Comparison of ENCODE assay signal across 1 cellular context in the genomic region with DNA sequence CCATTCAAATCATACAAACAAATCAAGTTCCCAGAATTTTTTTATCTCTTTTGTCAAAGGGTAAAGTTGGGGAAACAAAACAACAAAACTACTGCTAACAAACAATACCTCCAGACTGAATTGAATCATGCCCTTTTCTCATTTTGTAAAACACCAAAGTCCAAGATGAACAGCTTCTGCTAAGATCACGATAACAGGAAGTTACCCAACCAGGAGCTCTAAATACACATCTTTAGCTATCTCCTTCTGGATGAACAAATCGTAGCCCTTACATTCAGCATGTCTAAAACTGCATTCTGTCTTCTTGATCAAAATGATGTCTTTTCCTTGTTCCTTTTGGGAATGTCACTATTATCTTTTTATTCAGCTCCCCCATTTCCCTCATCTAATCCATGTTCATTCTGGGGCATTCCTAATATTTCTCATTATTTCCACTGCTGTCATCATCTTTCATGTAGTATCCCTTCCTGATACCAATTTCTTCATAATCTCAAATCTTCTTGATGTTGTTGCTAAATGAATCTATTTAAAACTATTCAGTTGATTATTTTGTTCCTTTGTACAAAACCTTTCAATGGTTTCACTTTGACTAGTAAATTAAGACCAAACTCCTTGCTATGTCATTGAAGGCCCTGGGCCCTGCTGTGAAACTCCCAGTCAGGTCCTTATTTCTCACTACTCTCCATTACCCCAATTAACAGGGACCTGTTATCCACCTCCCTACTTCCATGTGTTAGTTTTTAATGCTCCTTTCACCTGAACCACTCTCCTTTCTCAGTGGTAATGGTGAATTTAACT.
TF ChIP-seq lines count a peak whose summit lies in the region.

No MANE protein-coding gene starts in this region.

TF ChIP-seq in GM12878, 131 proteins besides CTCF, POLR2A, EP300 and RAD21 (continued from another document and continues in another):
- TF ChIP-seq, protein P1, sequence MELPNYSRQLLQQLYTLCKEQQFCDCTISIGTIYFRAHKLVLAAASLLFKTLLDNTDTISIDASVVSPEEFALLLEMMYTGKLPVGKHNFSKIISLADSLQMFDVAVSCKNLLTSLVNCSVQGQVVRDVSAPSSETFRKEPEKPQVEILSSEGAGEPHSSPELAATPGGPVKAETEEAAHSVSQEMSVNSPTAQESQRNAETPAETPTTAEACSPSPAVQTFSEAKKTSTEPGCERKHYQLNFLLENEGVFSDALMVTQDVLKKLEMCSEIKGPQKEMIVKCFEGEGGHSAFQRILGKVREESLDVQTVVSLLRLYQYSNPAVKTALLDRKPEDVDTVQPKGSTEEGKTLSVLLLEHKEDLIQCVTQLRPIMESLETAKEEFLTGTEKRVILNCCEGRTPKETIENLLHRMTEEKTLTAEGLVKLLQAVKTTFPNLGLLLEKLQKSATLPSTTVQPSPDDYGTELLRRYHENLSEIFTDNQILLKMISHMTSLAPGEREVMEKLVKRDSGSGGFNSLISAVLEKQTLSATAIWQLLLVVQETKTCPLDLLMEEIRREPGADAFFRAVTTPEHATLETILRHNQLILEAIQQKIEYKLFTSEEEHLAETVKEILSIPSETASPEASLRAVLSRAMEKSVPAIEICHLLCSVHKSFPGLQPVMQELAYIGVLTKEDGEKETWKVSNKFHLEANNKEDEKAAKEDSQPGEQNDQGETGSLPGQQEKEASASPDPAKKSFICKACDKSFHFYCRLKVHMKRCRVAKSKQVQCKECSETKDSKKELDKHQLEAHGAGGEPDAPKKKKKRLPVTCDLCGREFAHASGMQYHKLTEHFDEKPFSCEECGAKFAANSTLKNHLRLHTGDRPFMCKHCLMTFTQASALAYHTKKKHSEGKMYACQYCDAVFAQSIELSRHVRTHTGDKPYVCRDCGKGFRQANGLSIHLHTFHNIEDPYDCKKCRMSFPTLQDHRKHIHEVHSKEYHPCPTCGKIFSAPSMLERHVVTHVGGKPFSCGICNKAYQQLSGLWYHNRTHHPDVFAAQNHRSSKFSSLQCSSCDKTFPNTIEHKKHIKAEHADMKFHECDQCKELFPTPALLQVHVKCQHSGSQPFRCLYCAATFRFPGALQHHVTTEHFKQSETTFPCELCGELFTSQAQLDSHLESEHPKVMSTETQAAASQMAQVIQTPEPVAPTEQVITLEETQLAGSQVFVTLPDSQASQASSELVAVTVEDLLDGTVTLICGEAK (IDR thresholded peaks at IDR 0.05; ENCODE audit: borderline replicate concordance): no peak
- TF ChIP-seq, protein P2, sequence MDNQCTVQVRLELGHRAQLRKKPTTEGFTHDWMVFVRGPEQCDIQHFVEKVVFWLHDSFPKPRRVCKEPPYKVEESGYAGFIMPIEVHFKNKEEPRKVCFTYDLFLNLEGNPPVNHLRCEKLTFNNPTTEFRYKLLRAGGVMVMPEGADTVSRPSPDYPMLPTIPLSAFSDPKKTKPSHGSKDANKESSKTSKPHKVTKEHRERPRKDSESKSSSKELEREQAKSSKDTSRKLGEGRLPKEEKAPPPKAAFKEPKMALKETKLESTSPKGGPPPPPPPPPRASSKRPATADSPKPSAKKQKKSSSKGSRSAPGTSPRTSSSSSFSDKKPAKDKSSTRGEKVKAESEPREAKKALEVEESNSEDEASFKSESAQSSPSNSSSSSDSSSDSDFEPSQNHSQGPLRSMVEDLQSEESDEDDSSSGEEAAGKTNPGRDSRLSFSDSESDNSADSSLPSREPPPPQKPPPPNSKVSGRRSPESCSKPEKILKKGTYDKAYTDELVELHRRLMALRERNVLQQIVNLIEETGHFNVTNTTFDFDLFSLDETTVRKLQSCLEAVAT (IDR thresholded peaks at IDR 0.05): no peak
- TF ChIP-seq TARDBP (IDR thresholded peaks at IDR 0.05; ENCODE audit: borderline replicate concordance) (no peak), CHD4 (IDR thresholded peaks at IDR 0.05) (no peak), RELA (IDR thresholded peaks at IDR 0.05; ENCODE audit: borderline replicate concordance, partially characterized antibody) (no peak), CBFB (IDR thresholded peaks at IDR 0.05; ENCODE audit: low read depth) (no peak), SREBF1 (IDR thresholded peaks at IDR 0.05; ENCODE audit: low read length) (no peak), SUPT20H (IDR thresholded peaks at IDR 0.05; ENCODE audit: borderline replicate concordance, control insufficient read depth, low read depth, low read length) (no peak), POLR2AphosphoS5 (IDR thresholded peaks at IDR 0.05; ENCODE audit: low read length) (no peak), RBBP5 (conservative IDR thresholded peaks at IDR 0.05) (no peak), EED (IDR thresholded peaks at IDR 0.05; ENCODE audit: low read depth) (no peak), ZNF622 (IDR thresholded peaks at IDR 0.05) (no peak), HDGF (IDR thresholded peaks at IDR 0.05) (no peak), HDAC2 (IDR thresholded peaks at IDR 0.05) (no peak), IKZF2 (IDR thresholded peaks at IDR 0.05) (peak; percentile 80 to 83), ESRRA (IDR thresholded peaks at IDR 0.05; ENCODE audit: low read length) (no peak), STAT1 (conservative IDR thresholded peaks at IDR 0.05) (no peak), NBN (IDR thresholded peaks at IDR 0.05) (0 out of 2 replicates have a peak, but pooled peaks have one; percentile 27), MTA2 (IDR thresholded peaks at IDR 0.05; ENCODE audit: low read depth) (peak; percentile 84), RUNX3 (IDR thresholded peaks at IDR 0.05; ENCODE audit: low read length) (peak; percentile 12; the same call in 1 of the 2 replicates), BCL11A (IDR thresholded peaks at IDR 0.05; ENCODE audit: low read depth, low read length) (no peak), ATF7 (IDR thresholded peaks at IDR 0.05; ENCODE audit: low read depth) (peak; percentile 38), NR2C1 (IDR thresholded peaks at IDR 0.05) (no peak), IKZF1 (conservative IDR thresholded peaks at IDR 0.05) (peak; percentile 70), MYC (IDR thresholded peaks at IDR 0.05; ENCODE audit: insufficient read depth, insufficient read length, insufficient replicate concordance, low read length, severe bottlenecking) (no peak), JUNB (IDR thresholded peaks at IDR 0.05) (peak; percentile 53), SMARCA5 (IDR thresholded peaks at IDR 0.05) (peak; percentile 43; the same call in 1 of the 2 replicates), ZNF24 (IDR thresholded peaks at IDR 0.05) (no peak), IRF4 (IDR thresholded peaks at IDR 0.05; ENCODE audit: low read depth, low read length) (no peak), NFIC (IDR thresholded peaks at IDR 0.05; ENCODE audit: low read depth, low read length) (peak; percentile 48; the same call in 1 of the 2 replicates), CHD2 (IDR thresholded peaks at IDR 0.05; ENCODE audit: borderline replicate concordance, low read depth, low read length) (no peak), FOS (IDR thresholded peaks at IDR 0.05; ENCODE audit: borderline replicate concordance, extremely low read depth, insufficient read length) (no peak), ZNF274 (IDR thresholded peaks at IDR 0.05; ENCODE audit: insufficient read depth, insufficient read length) (no peak), KLF5 (IDR thresholded peaks at IDR 0.05; ENCODE audit: partially characterized antibody) (no peak), ZNF207 (IDR thresholded peaks at IDR 0.05; ENCODE audit: borderline replicate concordance) (no peak), GABPA (IDR thresholded peaks at IDR 0.05; ENCODE audit: low read depth) (0 out of 2 replicates have a peak, but pooled peaks have one; percentile 16)
- TF ChIP-seq, protein P3, sequence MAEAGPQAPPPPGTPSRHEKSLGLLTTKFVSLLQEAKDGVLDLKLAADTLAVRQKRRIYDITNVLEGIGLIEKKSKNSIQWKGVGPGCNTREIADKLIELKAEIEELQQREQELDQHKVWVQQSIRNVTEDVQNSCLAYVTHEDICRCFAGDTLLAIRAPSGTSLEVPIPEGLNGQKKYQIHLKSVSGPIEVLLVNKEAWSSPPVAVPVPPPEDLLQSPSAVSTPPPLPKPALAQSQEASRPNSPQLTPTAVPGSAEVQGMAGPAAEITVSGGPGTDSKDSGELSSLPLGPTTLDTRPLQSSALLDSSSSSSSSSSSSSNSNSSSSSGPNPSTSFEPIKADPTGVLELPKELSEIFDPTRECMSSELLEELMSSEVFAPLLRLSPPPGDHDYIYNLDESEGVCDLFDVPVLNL (IDR thresholded peaks at IDR 0.05; ENCODE audit: low read depth, low read length): no peak
- TF ChIP-seq, protein P4, sequence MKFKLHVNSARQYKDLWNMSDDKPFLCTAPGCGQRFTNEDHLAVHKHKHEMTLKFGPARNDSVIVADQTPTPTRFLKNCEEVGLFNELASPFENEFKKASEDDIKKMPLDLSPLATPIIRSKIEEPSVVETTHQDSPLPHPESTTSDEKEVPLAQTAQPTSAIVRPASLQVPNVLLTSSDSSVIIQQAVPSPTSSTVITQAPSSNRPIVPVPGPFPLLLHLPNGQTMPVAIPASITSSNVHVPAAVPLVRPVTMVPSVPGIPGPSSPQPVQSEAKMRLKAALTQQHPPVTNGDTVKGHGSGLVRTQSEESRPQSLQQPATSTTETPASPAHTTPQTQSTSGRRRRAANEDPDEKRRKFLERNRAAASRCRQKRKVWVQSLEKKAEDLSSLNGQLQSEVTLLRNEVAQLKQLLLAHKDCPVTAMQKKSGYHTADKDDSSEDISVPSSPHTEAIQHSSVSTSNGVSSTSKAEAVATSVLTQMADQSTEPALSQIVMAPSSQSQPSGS (IDR thresholded peaks at IDR 0.05; ENCODE audit: low read length): 0 out of 2 replicates have a peak, but pooled peaks have one; percentile 41
- TF ChIP-seq, protein P5, sequence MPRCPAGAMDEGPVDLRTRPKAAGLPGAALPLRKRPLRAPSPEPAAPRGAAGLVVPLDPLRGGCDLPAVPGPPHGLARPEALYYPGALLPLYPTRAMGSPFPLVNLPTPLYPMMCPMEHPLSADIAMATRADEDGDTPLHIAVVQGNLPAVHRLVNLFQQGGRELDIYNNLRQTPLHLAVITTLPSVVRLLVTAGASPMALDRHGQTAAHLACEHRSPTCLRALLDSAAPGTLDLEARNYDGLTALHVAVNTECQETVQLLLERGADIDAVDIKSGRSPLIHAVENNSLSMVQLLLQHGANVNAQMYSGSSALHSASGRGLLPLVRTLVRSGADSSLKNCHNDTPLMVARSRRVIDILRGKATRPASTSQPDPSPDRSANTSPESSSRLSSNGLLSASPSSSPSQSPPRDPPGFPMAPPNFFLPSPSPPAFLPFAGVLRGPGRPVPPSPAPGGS (IDR thresholded peaks at IDR 0.05; ENCODE audit: borderline replicate concordance, insufficient read depth, low read depth, low read length, poor library complexity, severe bottlenecking): no peak
- TF ChIP-seq, protein P6, sequence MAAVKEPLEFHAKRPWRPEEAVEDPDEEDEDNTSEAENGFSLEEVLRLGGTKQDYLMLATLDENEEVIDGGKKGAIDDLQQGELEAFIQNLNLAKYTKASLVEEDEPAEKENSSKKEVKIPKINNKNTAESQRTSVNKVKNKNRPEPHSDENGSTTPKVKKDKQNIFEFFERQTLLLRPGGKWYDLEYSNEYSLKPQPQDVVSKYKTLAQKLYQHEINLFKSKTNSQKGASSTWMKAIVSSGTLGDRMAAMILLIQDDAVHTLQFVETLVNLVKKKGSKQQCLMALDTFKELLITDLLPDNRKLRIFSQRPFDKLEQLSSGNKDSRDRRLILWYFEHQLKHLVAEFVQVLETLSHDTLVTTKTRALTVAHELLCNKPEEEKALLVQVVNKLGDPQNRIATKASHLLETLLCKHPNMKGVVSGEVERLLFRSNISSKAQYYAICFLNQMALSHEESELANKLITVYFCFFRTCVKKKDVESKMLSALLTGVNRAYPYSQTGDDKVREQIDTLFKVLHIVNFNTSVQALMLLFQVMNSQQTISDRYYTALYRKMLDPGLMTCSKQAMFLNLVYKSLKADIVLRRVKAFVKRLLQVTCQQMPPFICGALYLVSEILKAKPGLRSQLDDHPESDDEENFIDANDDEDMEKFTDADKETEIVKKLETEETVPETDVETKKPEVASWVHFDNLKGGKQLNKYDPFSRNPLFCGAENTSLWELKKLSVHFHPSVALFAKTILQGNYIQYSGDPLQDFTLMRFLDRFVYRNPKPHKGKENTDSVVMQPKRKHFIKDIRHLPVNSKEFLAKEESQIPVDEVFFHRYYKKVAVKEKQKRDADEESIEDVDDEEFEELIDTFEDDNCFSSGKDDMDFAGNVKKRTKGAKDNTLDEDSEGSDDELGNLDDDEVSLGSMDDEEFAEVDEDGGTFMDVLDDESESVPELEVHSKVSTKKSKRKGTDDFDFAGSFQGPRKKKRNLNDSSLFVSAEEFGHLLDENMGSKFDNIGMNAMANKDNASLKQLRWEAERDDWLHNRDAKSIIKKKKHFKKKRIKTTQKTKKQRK (IDR thresholded peaks at IDR 0.05; ENCODE audit: low read depth, low read length): no peak
- TF ChIP-seq, protein P7, sequence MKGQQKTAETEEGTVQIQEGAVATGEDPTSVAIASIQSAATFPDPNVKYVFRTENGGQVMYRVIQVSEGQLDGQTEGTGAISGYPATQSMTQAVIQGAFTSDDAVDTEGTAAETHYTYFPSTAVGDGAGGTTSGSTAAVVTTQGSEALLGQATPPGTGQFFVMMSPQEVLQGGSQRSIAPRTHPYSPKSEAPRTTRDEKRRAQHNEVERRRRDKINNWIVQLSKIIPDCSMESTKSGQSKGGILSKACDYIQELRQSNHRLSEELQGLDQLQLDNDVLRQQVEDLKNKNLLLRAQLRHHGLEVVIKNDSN (IDR thresholded peaks at IDR 0.05; ENCODE audit: borderline replicate concordance, extremely low read length, insufficient read depth, low read depth, low read length): no peak
- TF ChIP-seq, protein P8, sequence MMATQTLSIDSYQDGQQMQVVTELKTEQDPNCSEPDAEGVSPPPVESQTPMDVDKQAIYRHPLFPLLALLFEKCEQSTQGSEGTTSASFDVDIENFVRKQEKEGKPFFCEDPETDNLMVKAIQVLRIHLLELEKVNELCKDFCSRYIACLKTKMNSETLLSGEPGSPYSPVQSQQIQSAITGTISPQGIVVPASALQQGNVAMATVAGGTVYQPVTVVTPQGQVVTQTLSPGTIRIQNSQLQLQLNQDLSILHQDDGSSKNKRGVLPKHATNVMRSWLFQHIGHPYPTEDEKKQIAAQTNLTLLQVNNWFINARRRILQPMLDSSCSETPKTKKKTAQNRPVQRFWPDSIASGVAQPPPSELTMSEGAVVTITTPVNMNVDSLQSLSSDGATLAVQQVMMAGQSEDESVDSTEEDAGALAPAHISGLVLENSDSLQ (IDR thresholded peaks at IDR 0.05): no peak
- TF ChIP-seq, protein P9, sequence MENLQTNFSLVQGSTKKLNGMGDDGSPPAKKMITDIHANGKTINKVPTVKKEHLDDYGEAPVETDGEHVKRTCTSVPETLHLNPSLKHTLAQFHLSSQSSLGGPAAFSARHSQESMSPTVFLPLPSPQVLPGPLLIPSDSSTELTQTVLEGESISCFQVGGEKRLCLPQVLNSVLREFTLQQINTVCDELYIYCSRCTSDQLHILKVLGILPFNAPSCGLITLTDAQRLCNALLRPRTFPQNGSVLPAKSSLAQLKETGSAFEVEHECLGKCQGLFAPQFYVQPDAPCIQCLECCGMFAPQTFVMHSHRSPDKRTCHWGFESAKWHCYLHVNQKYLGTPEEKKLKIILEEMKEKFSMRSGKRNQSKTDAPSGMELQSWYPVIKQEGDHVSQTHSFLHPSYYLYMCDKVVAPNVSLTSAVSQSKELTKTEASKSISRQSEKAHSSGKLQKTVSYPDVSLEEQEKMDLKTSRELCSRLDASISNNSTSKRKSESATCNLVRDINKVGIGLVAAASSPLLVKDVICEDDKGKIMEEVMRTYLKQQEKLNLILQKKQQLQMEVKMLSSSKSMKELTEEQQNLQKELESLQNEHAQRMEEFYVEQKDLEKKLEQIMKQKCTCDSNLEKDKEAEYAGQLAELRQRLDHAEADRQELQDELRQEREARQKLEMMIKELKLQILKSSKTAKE (IDR thresholded peaks at IDR 0.05; ENCODE audit: low read depth, poor library complexity, severe bottlenecking): peak; percentile 15
- TF ChIP-seq, protein P10, sequence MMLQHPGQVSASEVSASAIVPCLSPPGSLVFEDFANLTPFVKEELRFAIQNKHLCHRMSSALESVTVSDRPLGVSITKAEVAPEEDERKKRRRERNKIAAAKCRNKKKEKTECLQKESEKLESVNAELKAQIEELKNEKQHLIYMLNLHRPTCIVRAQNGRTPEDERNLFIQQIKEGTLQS (IDR thresholded peaks at IDR 0.05; ENCODE audit: borderline replicate concordance, extremely low read depth, low read depth, low read length): no peak
